ENCODE assay signal across 11 cellular contexts in genomic region chr9:83966209-83966582, GRCh38. TPM values are rescaled to one million over a fixed set of nuclear protein-coding genes. Genes with fewer than 3 reads are reported as not detected.
DNase-seq lines count a peak whose midpoint lies in the region; ATAC-seq and TF ChIP-seq lines count a peak whose summit lies in the region.
"Had no signal": no experiment of that assay in that cellular context is flagged by ENCODE, and none has a peak within 500 bp of the region (broad histone marks: within the 10 kb centered on the region; RNA-seq: fewer than 3 reads in every experiment).

No MANE protein-coding gene starts in this region.

- H3K4me3 Mint-ChIP-seq in activated naive CD4-positive, alpha-beta T cell treated with anti-CD3 and anti-CD28 coated beads, Interleukin-2, amount 50 U/mL, for 24 hours, result no peak overlapping the region

- TF ChIP-seq EP300 in esophagus muscularis mucosa (IDR thresholded peaks at IDR 0.05), result no peak

- peaks cover 22% of the 10 kb centered on the region for H3K36me3 Mint-ChIP-seq in activated naive CD4-positive, alpha-beta T cell treated with anti-CD3 and anti-CD28 coated beads, Interleukin-2, amount 50 U/mL, for 24 hours

- WGBS in smooth muscle cell (ENCODE audit: low lambda C conversion rate), result 94% methylated on average over 8 of the region's 8 CpGs
- WGBS in esophagus muscularis mucosa, result 86% methylated on average over 8 of the region's 8 CpGs

- intact Hi-C loops in left ventricle myocardium superior (cut with micrococcal nuclease), result no loop called here
- intact Hi-C loops in esophagus muscularis mucosa (cut with DNase I), result no loop called here

- H2AFZ ChIP-seq in smooth muscle cell (ENCODE audit: low read depth), result no peak overlapping the region

- no peaks in the 10 kb centered on the region for H3K4me1 ChIP-seq in smooth muscle cell (ENCODE audit: low read depth)
- H3K4me1 ChIP-seq in esophagus muscularis mucosa, result peaks cover 0 to 9% (median 2%) of the 10 kb centered on the region in 4 donors
- H3K4me1 ChIP-seq: BLaER1 had no signal

- H3K4me3 ChIP-seq in SK-N-MC (no peak overlapping the region), smooth muscle cell (no peak overlapping the region), esophagus muscularis mucosa (no peak overlapping the region)
- H3K4me3 ChIP-seq: BLaER1 had no signal

- peaks cover 57% of the 10 kb centered on the region for H3F3A ChIP-seq in smooth muscle cell (ENCODE audit: low read depth)

- TF ChIP-seq POLR2A in esophagus muscularis mucosa (IDR thresholded peaks at IDR 0.05; ENCODE audit: low read depth), result no peak

- H3K9me3 ChIP-seq in SK-N-MC (ENCODE audit: low read depth, low read length), result no peaks in the 10 kb centered on the region
- H3K9me3 ChIP-seq in smooth muscle cell (replicated peaks; ENCODE audit: low read depth), result no peaks in the 10 kb centered on the region
- no peaks in the 10 kb centered on the region for H3K9me3 ChIP-seq in esophagus muscularis mucosa
- H3K9me3 ChIP-seq: BLaER1 had no signal

- peaks cover 36% of the 10 kb centered on the region for H3K4me1 Mint-ChIP-seq in activated naive CD4-positive, alpha-beta T cell treated with anti-CD3 and anti-CD28 coated beads, Interleukin-2, amount 50 U/mL, for 24 hours

- H3K27ac Mint-ChIP-seq in activated naive CD4-positive, alpha-beta T cell treated with anti-CD3 and anti-CD28 coated beads, Interleukin-2, amount 50 U/mL, for 24 hours, result peak overlapping the region; percentile 66

- peak overlapping the region; percentile 98 for H3K27ac ChIP-seq in SK-N-MC
- peak overlapping the region; percentile 32 for H3K27ac ChIP-seq in smooth muscle cell (ENCODE audit: low read depth)
- H3K27ac ChIP-seq in esophagus muscularis mucosa (replicated peaks in 1 of 4), result no peak overlapping the region
- H3K27ac ChIP-seq: BLaER1, brain microvascular endothelial cell had no signal

- H3K9ac ChIP-seq in SK-N-MC (ENCODE audit: insufficient read length), result no peak overlapping the region
- no peak overlapping the region for H3K9ac ChIP-seq in smooth muscle cell (ENCODE audit: low read depth)
- H3K9ac ChIP-seq: BLaER1 had no signal

- no peak overlapping the region for H3K4me2 ChIP-seq in smooth muscle cell
- H3K4me2 ChIP-seq: BLaER1 had no signal

- H3K27me3 ChIP-seq in smooth muscle cell (ENCODE audit: low read depth) (no peaks in the 10 kb centered on the region), esophagus muscularis mucosa (no peaks in the 10 kb centered on the region)
- H3K27me3 ChIP-seq: BLaER1, brain microvascular endothelial cell had no signal

- ATAC-seq in left ventricle myocardium superior, result peak; percentile 42
- no peak for ATAC-seq in HG02610 (IDR thresholded peaks at IDR 0.05; ENCODE audit: unreplicated experiment)

- no peaks in the 10 kb centered on the region for H3K9me3 Mint-ChIP-seq in activated naive CD4-positive, alpha-beta T cell treated with anti-CD3 and anti-CD28 coated beads, Interleukin-2, amount 50 U/mL, for 24 hours

- no peak for DNase-seq in activated naive CD4-positive, alpha-beta T cell treated with anti-CD3 and anti-CD28 coated beads, Interleukin-2, amount 50 U/mL, for 16 hours
- DNase-seq in SK-N-MC (ENCODE audit: low read depth, low spot score) (no peak), left ventricle myocardium superior (no peak), smooth muscle cell (lab: John Stamatoyannopoulos, UW; ENCODE audit: unreplicated experiment) (no peak), esophagus muscularis mucosa (ENCODE audit: extremely low spot score) (no peak), NCI-H1105 treated with DMSO at 0.1 percent for 48 hours (lab: John Stamatoyannopoulos, UW) (no peak)
- DNase-seq: brain microvascular endothelial cell, NCI-H146 had no signal

- H4K20me1 ChIP-seq in smooth muscle cell (ENCODE audit: low read depth), result peaks cover 60% of the 10 kb centered on the region

- TF ChIP-seq CTCF in smooth muscle cell (IDR thresholded peaks at IDR 0.05; ENCODE audit: borderline replicate concordance, insufficient read depth, poor library complexity, severe bottlenecking) (no peak), esophagus muscularis mucosa (IDR thresholded peaks at IDR 0.05) (no peak)

- no peaks in the 10 kb centered on the region for H3K27me3 Mint-ChIP-seq in activated naive CD4-positive, alpha-beta T cell treated with anti-CD3 and anti-CD28 coated beads, Interleukin-2, amount 50 U/mL, for 24 hours

- H3K79me2 ChIP-seq in smooth muscle cell (ENCODE audit: low read depth), result no peaks in the 10 kb centered on the region

- H3K36me3 ChIP-seq in SK-N-MC (ENCODE audit: insufficient read depth, low read length), result peaks cover 52% of the 10 kb centered on the region
- peaks cover 36% of the 10 kb centered on the region for H3K36me3 ChIP-seq in smooth muscle cell (ENCODE audit: low read depth)
- peaks cover 28 to 59% (median 52%) of the 10 kb centered on the region in 4 donors for H3K36me3 ChIP-seq in esophagus muscularis mucosa

RNA-seq across cellular contexts. Expression of gene HNRNPK, which starts 13.8 kb away (rescaled TPM):
- total RNA-seq in left ventricle myocardium superior (289 TPM), smooth muscle cell (532 and 584 TPM in 2 replicates), esophagus muscularis mucosa (100 to 1,000 TPM; 398 to 596 (median 550) TPM)
- polyA plus RNA-seq in smooth muscle cell, result 468 and 469 TPM in 2 replicates

RNA-seq across cellular contexts. Expression of gene RMI1, which starts 14.4 kb away (rescaled TPM):
- total RNA-seq in left ventricle myocardium superior, result 6.9 TPM
- 8.3 and 11.1 TPM in 2 replicates for total RNA-seq in smooth muscle cell
- polyA plus RNA-seq in smooth muscle cell, result 3.2 and 3.6 TPM in 2 replicates
- total RNA-seq in esophagus muscularis mucosa, result 10 to 100 TPM in 1 of 4 donors, 1 to 10 TPM in 3; 5.3 to 11.6 (median 6.2) TPM

RNA-seq across cellular contexts. Expression of gene KIF27, which starts 45.0 kb away (rescaled TPM):
- 4.5 TPM for total RNA-seq in left ventricle myocardium superior
- 3.3 and 11.0 TPM in 2 replicates for total RNA-seq in smooth muscle cell
- 1.9 and 4.4 TPM in 2 replicates for polyA plus RNA-seq in smooth muscle cell
- 1 to 10 TPM; 3.9 to 5.4 (median 4.5) TPM for total RNA-seq in esophagus muscularis mucosa

Comparison
In these comparisons a context has a peak if more than half of its experiments do, and no peak if none do; other contexts are left out.
1. H3K27ac ChIP-seq: peak in SK-N-MC (single experiment) and smooth muscle cell (single experiment); none in esophagus muscularis mucosa (0 of 4).